ENCODE assay signal across 9 cellular contexts in genomic region chr11:34632105-34632780, GRCh38. TPM values are rescaled to one million over a fixed set of nuclear protein-coding genes. Genes with fewer than 3 reads are reported as not detected.
DNase-seq lines count a peak whose midpoint lies in the region; ATAC-seq and TF ChIP-seq lines count a peak whose summit lies in the region.
"Had no signal": no experiment of that assay in that cellular context is flagged by ENCODE, and none has a peak within 500 bp of the region (broad histone marks: within the 10 kb centered on the region; RNA-seq: fewer than 3 reads in every experiment).

No MANE protein-coding gene starts in this region.

- POLR2A ChIA-PET in PC-9 (lab: Charles Lee; ENCODE audit: unreplicated experiment), result interaction anchor here (0.6 to 0.7 kb wide), 5 partner anchors 9 to 582 kb away, joined by 3 to 4 read pairs (median 3); partner anchors contain the start of gene EHF

- H3K27me3 Mint-ChIP-seq in HFFc6 (ENCODE audit: insufficient read depth), result peaks cover 4% of the 10 kb centered on the region; the same call in 1 of the 2 replicates
- H3K27me3 Mint-ChIP-seq in stimulated activated naive CD8-positive, alpha-beta T cell treated with anti-CD3 and anti-CD28 coated beads, Interleukin-15, amount 100 ng/mL, for 72 hours, result peaks cover 58% of the 10 kb centered on the region

- peak overlapping the region; percentile 45 for H3K4me3 ChIP-seq in PC-9
- H3K4me3 ChIP-seq in left ventricle myocardium inferior, result peak overlapping the region; percentile 26

- peak overlapping the region; percentile 91 for H3K4me2 ChIP-seq in PC-9

- no peak overlapping the region for H3K4me3 Mint-ChIP-seq in HFFc6
- H3K4me3 Mint-ChIP-seq in stimulated activated naive CD8-positive, alpha-beta T cell treated with anti-CD3 and anti-CD28 coated beads, Interleukin-15, amount 100 ng/mL, for 72 hours, result no peak overlapping the region
- H3K4me3 Mint-ChIP-seq: natural killer cell treated with Interleukin-12 subunit alpha and Interleukin-12 subunit beta and Interleukin-15 and Interleukin-18, amount 100 ng/mL, for 72 hours had no signal

- no peaks in the 10 kb centered on the region for H3K36me3 Mint-ChIP-seq in HFFc6 (ENCODE audit: low read depth)
- H3K36me3 Mint-ChIP-seq: natural killer cell treated with Interleukin-12 subunit alpha and Interleukin-12 subunit beta and Interleukin-15 and Interleukin-18, amount 100 ng/mL, for 72 hours had no signal

- no peak overlapping the region for H2AFZ ChIP-seq in PC-9

- peaks cover 72% of the 10 kb centered on the region for H3F3A ChIP-seq in PC-9 (ENCODE audit: insufficient read depth, low read depth)

- H3K27ac ChIP-seq in PC-9, result peak overlapping the region; percentile 91
- peak overlapping the region; percentile 58 for H3K27ac ChIP-seq in left ventricle myocardium inferior (replicated peaks)

- no peak for TF ChIP-seq POLR2A in erythroblast (IDR thresholded peaks at IDR 0.05; ENCODE audit: low read length)

- H3K27me3 ChIP-seq in PC-9 (ENCODE audit: insufficient read depth, low read depth) (no peaks in the 10 kb centered on the region), left ventricle myocardium inferior (ENCODE audit: low read depth) (no peaks in the 10 kb centered on the region)

- DNase-seq in HFFc6 (no peak), PC-9 (peak; percentile 61 to 94), left ventricle myocardium inferior (no peak), renal cortical epithelial cell (ENCODE audit: low read depth) (peak; percentile 71), SIG-M5 treated with dmso at 0.1 percent for 504 hours (lab: John Stamatoyannopoulos, UW; ENCODE audit: unreplicated experiment) (no peak), erythroblast (lab: John Stamatoyannopoulos, UW) (no peak), EL (no peak)
- DNase-seq in stimulated activated naive CD8-positive, alpha-beta T cell treated with anti-CD3 and anti-CD28 coated beads, Interleukin-15, amount 100 ng/mL, for 72 hours, result no peak

- H3K36me3 ChIP-seq in PC-9 (ENCODE audit: low read depth) (peaks cover 37% of the 10 kb centered on the region), left ventricle myocardium inferior (no peaks in the 10 kb centered on the region)

- H3K9me3 ChIP-seq in PC-9 (ENCODE audit: insufficient read depth, low read depth) (no peaks in the 10 kb centered on the region), left ventricle myocardium inferior (replicated peaks) (no peaks in the 10 kb centered on the region)

- no peaks in the 10 kb centered on the region for H3K9me2 ChIP-seq in PC-9 (ENCODE audit: insufficient read depth)

- peaks cover 100% of the 10 kb centered on the region for H3K79me2 ChIP-seq in PC-9 (ENCODE audit: low read depth)

- no peak for ATAC-seq in stimulated activated naive CD8-positive, alpha-beta T cell treated with anti-CD3 and anti-CD28 coated beads, Interleukin-15, amount 100 ng/mL, for 72 hours
- ATAC-seq: natural killer cell treated with Interleukin-12 subunit alpha and Interleukin-12 subunit beta and Interleukin-15 and Interleukin-18, amount 100 ng/mL, for 72 hours had no signal

- H3K4me1 ChIP-seq in PC-9 (replicated peaks; ENCODE audit: insufficient read depth) (peaks cover 100% of the 10 kb centered on the region), left ventricle myocardium inferior (peaks cover 16% of the 10 kb centered on the region)

- intact Hi-C loops in PC-9 (cut with micrococcal nuclease; ENCODE audit: unreplicated experiment), result loop anchor here (1.0 to 2.0 kb wide), 3 partner anchors 8 to 49 kb away; partner anchors contain the start of gene EHF
- intact Hi-C loops in left ventricle myocardium inferior (cut with micrococcal nuclease), result no loop called here

- no peak for TF ChIP-seq CTCF in HFFc6 (IDR thresholded peaks at IDR 0.05)
- no peak for TF ChIP-seq CTCF in PC-9 (conservative IDR thresholded peaks at IDR 0.05)
- TF ChIP-seq CTCF in left ventricle myocardium inferior (IDR thresholded peaks at IDR 0.05; ENCODE audit: borderline replicate concordance), result no peak

- H4K20me1 ChIP-seq in PC-9 (ENCODE audit: insufficient read depth), result no peaks in the 10 kb centered on the region; the same call in 1 of the 2 replicates

- no TSS peak for BruUV-seq in PC-9 (replicated peaks; lab: Mats Ljungman, UMichigan)

- no peaks in the 10 kb centered on the region for H3K9me3 Mint-ChIP-seq in HFFc6
- no peaks in the 10 kb centered on the region for H3K9me3 Mint-ChIP-seq in stimulated activated naive CD8-positive, alpha-beta T cell treated with anti-CD3 and anti-CD28 coated beads, Interleukin-15, amount 100 ng/mL, for 72 hours
- H3K9me3 Mint-ChIP-seq: natural killer cell treated with Interleukin-12 subunit alpha and Interleukin-12 subunit beta and Interleukin-15 and Interleukin-18, amount 100 ng/mL, for 72 hours had no signal

- H3K4me1 Mint-ChIP-seq in HFFc6 (ENCODE audit: low read depth), result peaks cover 49% of the 10 kb centered on the region
- peaks cover 17% of the 10 kb centered on the region for H3K4me1 Mint-ChIP-seq in stimulated activated naive CD8-positive, alpha-beta T cell treated with anti-CD3 and anti-CD28 coated beads, Interleukin-15, amount 100 ng/mL, for 72 hours

- CTCF ChIA-PET in PC-9 (lab: Charles Lee), result no interaction called here

- peak overlapping the region; percentile 31; the same call in 1 of the 2 replicates for H3K27ac Mint-ChIP-seq in HFFc6
- no peak overlapping the region for H3K27ac Mint-ChIP-seq in stimulated activated naive CD8-positive, alpha-beta T cell treated with anti-CD3 and anti-CD28 coated beads, Interleukin-15, amount 100 ng/mL, for 72 hours
- H3K27ac Mint-ChIP-seq: natural killer cell treated with Interleukin-12 subunit alpha and Interleukin-12 subunit beta and Interleukin-15 and Interleukin-18, amount 100 ng/mL, for 72 hours had no signal

RNA-seq across cellular contexts. Expression of gene EHF, which starts 11.3 kb away (rescaled TPM):
- under 1 TPM in 1 of 6 experiments, not detected in 5; 0.09 TPM for total RNA-seq in HFFc6 (2021; fragmentation: NEBNext Ultra II Directional; extraction: Animal tissue kit (Norgen Biotek cat#: 25700))
- 85.7 and 118 TPM in 2 replicates for total RNA-seq in PC-9 (2021)
- total RNA-seq in left ventricle myocardium inferior, result 1.6 TPM
- total RNA-seq in renal cortical epithelial cell, result 43.7 and 158 TPM in 2 replicates

Comparison
In these comparisons a context has a peak if more than half of its experiments do, and no peak if none do; other contexts are left out.
1. DNase-seq: peak in PC-9 (2 of 2) and renal cortical epithelial cell (single experiment); none in HFFc6 (single experiment), left ventricle myocardium inferior (single experiment), SIG-M5 treated with dmso at 0.1 percent for 504 hours (single experiment), erythroblast (0 of 2), stimulated activated naive CD8-positive, alpha-beta T cell treated with anti-CD3 and anti-CD28 coated beads, Interleukin-15, amount 100 ng/mL, for 72 hours (0 of 2) and EL (single experiment).
2. RNA of gene EHF, which starts 11.3 kb away (total RNA-seq): 85.7 to 118 TPM in PC-9 and 43.7 to 158 TPM in renal cortical epithelial cell; 1.6 TPM in left ventricle myocardium inferior (single experiment) and 0.09 TPM in HFFc6; every median in the first group is over 10 times any median in the second.